37 cellular contexts compared by ENCODE assay signal in genomic region chr2:219026946-219027345, GRCh38. TPM values are rescaled to one million over a fixed set of nuclear protein-coding genes. Genes with fewer than 3 reads are reported as not detected.
"Had no signal": no experiment of that assay in that cellular context is flagged by ENCODE, and none has a peak within 500 bp of the region (broad histone marks: within the 10 kb centered on the region; RNA-seq: fewer than 3 reads in every experiment).

No MANE protein-coding gene starts in this region.

- ATAC-seq: activated CD4-positive, CD25-positive, alpha-beta regulatory T cell treated with anti-CD3 and anti-CD28 coated beads, Interleukin-2, amount 50 U/mL, for 24 hours; activated T-cell treated with anti-CD3 and anti-CD28 coated beads, Interleukin-2, amount 50 U/mL, for 72 hours; body of pancreas; PC-3; WTC11 had no signal

- H3K4me3 ChIP-seq: body of pancreas, breast epithelium, Peyer's patch, SJSA1 had no signal

- H3K9me3 Mint-ChIP-seq: activated CD4-positive, alpha-beta memory T cell treated with anti-CD3 and anti-CD28 coated beads for 36 hours; activated naive CD4-positive, alpha-beta T cell treated with anti-CD3 and anti-CD28 coated beads, Interleukin-2, amount 50 U/mL, for 24 hours; activated naive CD8-positive, alpha-beta T cell treated with anti-CD3 and anti-CD28 coated beads, Interleukin-2, amount 10 ng/mL, durations not matched to agents 7 days and 5 days; activated T-cell treated with anti-CD3 and anti-CD28 coated beads, Interleukin-2, amount 50 U/mL, for 72 hours; activated T-helper 2 cell treated with anti-CD3 and anti-CD28 coated beads, Interferon-gamma antibody, Interleukin-2, Interleukin-4, amounts not matched to agents 10 μg/mL and 5 μg/mL and 100 μg/mL, durations not matched to agents 14 hours and 24 hours and 36 hours; T-helper 1 cell treated with Interleukin-12 subunit alpha and Interleukin-12 subunit beta and Interleukin-4 antibody, amounts not matched to agents 30 μg/mL and 1 μg/mL, for 36 hours; T-helper 2 cell treated with Interferon-gamma antibody and Interleukin-4, amounts not matched to agents 5 μg/mL and 100 μg/mL, for 36 hours; WTC11 had no signal

- DNase-seq: activated CD4-positive, alpha-beta memory T cell treated with anti-CD3 and anti-CD28 coated beads for 36 hours; activated CD4-positive, alpha-beta T cell treated with anti-CD3 and anti-CD28 coated beads for 4 hours; activated CD4-positive, alpha-beta T cell treated with anti-CD3 and anti-CD28 coated beads, Interleukin-2, amount 50 U/mL, for 1 hour; activated gamma-delta T cell; activated naive CD4-positive, alpha-beta T cell treated with Interleukin-2 at 50 U/mL for 16 hours; activated naive CD8-positive, alpha-beta T cell treated with anti-CD3 and anti-CD28 coated beads, Interleukin-2, amount 10 ng/mL, durations not matched to agents 7 days and 5 days; activated T-cell treated with anti-CD3 and anti-CD28 coated beads, Interleukin-2, amount 50 U/mL, for 1 hour; activated T-cell treated with anti-CD3 and anti-CD28 coated beads, Interleukin-2, amount 50 U/mL, for 72 hours; body of pancreas; NCI-H1092 treated with DMSO at 0.1 percent for 48 hours; NCI-H1417; NCI-H146; NCI-H187; NCI-H2029 treated with DMSO at 0.1 percent for 48 hours; NCI-H2107; NCI-H2171; NCI-H510A; NCI-H526; NCI-H748 treated with DMSO at 0.1 percent for 48 hours; NK-92 treated with Interleukin-12 subunit alpha and Interleukin-12 subunit beta, amount 100 ng/mL, for 24 hours; PC-3; RPMI8226; SHP77 treated with DMSO at 0.1 percent for 48 hours; SK-N-SH had no signal

- H3K36me3 Mint-ChIP-seq: activated CD4-positive, alpha-beta memory T cell treated with anti-CD3 and anti-CD28 coated beads for 36 hours; activated naive CD4-positive, alpha-beta T cell treated with anti-CD3 and anti-CD28 coated beads, Interleukin-2, amount 50 U/mL, for 24 hours; activated naive CD8-positive, alpha-beta T cell treated with anti-CD3 and anti-CD28 coated beads, Interleukin-2, amount 10 ng/mL, durations not matched to agents 7 days and 5 days; WTC11 had no signal

- H3K9me3 ChIP-seq: body of pancreas, breast epithelium, Peyer's patch, SJSA1, SK-N-SH had no signal

- H3K36me3 ChIP-seq: breast epithelium, Peyer's patch, SJSA1 had no signal

- H3K4me1 Mint-ChIP-seq: activated naive CD4-positive, alpha-beta T cell treated with anti-CD3 and anti-CD28 coated beads, Interleukin-2, amount 50 U/mL, for 24 hours; activated naive CD8-positive, alpha-beta T cell treated with anti-CD3 and anti-CD28 coated beads, Interleukin-2, amount 10 ng/mL, durations not matched to agents 7 days and 5 days had no signal

- H3K27me3 ChIP-seq: body of pancreas, Peyer's patch had no signal

- H3K4me1 ChIP-seq: body of pancreas, breast epithelium, Peyer's patch, SJSA1 had no signal

- H3K27ac ChIP-seq: body of pancreas, breast epithelium, KMS-11, Peyer's patch, SJSA1 had no signal

- H3K4me3 Mint-ChIP-seq: activated CD4-positive, alpha-beta memory T cell treated with anti-CD3 and anti-CD28 coated beads for 36 hours; activated naive CD4-positive, alpha-beta T cell treated with anti-CD3 and anti-CD28 coated beads, Interleukin-2, amount 50 U/mL, for 24 hours; activated naive CD8-positive, alpha-beta T cell treated with anti-CD3 and anti-CD28 coated beads, Interleukin-2, amount 10 ng/mL, durations not matched to agents 7 days and 5 days; activated T-cell treated with anti-CD3 and anti-CD28 coated beads, Interleukin-2, amount 50 U/mL, for 72 hours; T-helper 1 cell treated with Interleukin-12 subunit alpha and Interleukin-12 subunit beta and Interleukin-4 antibody, amounts not matched to agents 30 μg/mL and 1 μg/mL, for 36 hours; T-helper 2 cell treated with Interferon-gamma antibody and Interleukin-4, amounts not matched to agents 5 μg/mL and 100 μg/mL, for 36 hours; WTC11 had no signal

- H3K27ac Mint-ChIP-seq: activated CD4-positive, alpha-beta memory T cell treated with anti-CD3 and anti-CD28 coated beads for 36 hours; activated naive CD4-positive, alpha-beta T cell treated with anti-CD3 and anti-CD28 coated beads, Interleukin-2, amount 50 U/mL, for 24 hours; activated naive CD8-positive, alpha-beta T cell treated with anti-CD3 and anti-CD28 coated beads, Interleukin-2, amount 10 ng/mL, durations not matched to agents 7 days and 5 days; activated T-cell treated with anti-CD3 and anti-CD28 coated beads, Interleukin-2, amount 50 U/mL, for 72 hours; activated T-helper 2 cell treated with anti-CD3 and anti-CD28 coated beads, Interferon-gamma antibody, Interleukin-2, Interleukin-4, amounts not matched to agents 10 μg/mL and 5 μg/mL and 100 μg/mL, durations not matched to agents 14 hours and 24 hours and 36 hours; T-helper 1 cell treated with Interleukin-12 subunit alpha and Interleukin-12 subunit beta and Interleukin-4 antibody, amounts not matched to agents 30 μg/mL and 1 μg/mL, for 36 hours; T-helper 2 cell treated with Interferon-gamma antibody and Interleukin-4, amounts not matched to agents 5 μg/mL and 100 μg/mL, for 36 hours; WTC11 had no signal

RNA-seq across cellular contexts. Expression of gene CFAP65, which starts 14.4 kb away (rescaled TPM):
- total RNA-seq: activated CD4-positive, alpha-beta memory T cell treated with anti-CD3 and anti-CD28 coated beads for 36 hours; activated naive CD8-positive, alpha-beta T cell treated with anti-CD3 and anti-CD28 coated beads, Interleukin-2, amount 10 ng/mL, durations not matched to agents 7 days and 5 days; activated T-cell treated with anti-CD3 and anti-CD28 coated beads, Interleukin-2, amount 50 U/mL, for 72 hours; activated T-helper 2 cell treated with anti-CD3 and anti-CD28 coated beads, Interferon-gamma antibody, Interleukin-2, Interleukin-4, amounts not matched to agents 10 μg/mL and 5 μg/mL and 100 μg/mL, durations not matched to agents 14 hours and 24 hours and 36 hours; body of pancreas; cardiac septum; LHCN-M2; SJSA1 had no signal

RNA-seq across cellular contexts. Expression of gene CRYBA2, which starts 33.7 kb away (rescaled TPM):
- total RNA-seq: activated CD4-positive, alpha-beta memory T cell treated with anti-CD3 and anti-CD28 coated beads for 36 hours; activated naive CD8-positive, alpha-beta T cell treated with anti-CD3 and anti-CD28 coated beads, Interleukin-2, amount 10 ng/mL, durations not matched to agents 7 days and 5 days; activated T-cell treated with anti-CD3 and anti-CD28 coated beads, Interleukin-2, amount 50 U/mL, for 72 hours; activated T-helper 2 cell treated with anti-CD3 and anti-CD28 coated beads, Interferon-gamma antibody, Interleukin-2, Interleukin-4, amounts not matched to agents 10 μg/mL and 5 μg/mL and 100 μg/mL, durations not matched to agents 14 hours and 24 hours and 36 hours; astrocyte; breast epithelium; cardiac septum; LHCN-M2; SJSA1; WTC11 had no signal
- polyA plus RNA-seq: SK-N-SH had no signal

RNA-seq across cellular contexts. Expression of gene IHH, which starts 33.8 kb away (rescaled TPM):
- total RNA-seq: activated naive CD8-positive, alpha-beta T cell treated with anti-CD3 and anti-CD28 coated beads, Interleukin-2, amount 10 ng/mL, durations not matched to agents 7 days and 5 days; activated T-helper 2 cell treated with anti-CD3 and anti-CD28 coated beads, Interferon-gamma antibody, Interleukin-2, Interleukin-4, amounts not matched to agents 10 μg/mL and 5 μg/mL and 100 μg/mL, durations not matched to agents 14 hours and 24 hours and 36 hours; astrocyte; cardiac septum; LHCN-M2 had no signal

RNA-seq across cellular contexts. Expression of gene FEV, which starts 42.0 kb away (rescaled TPM):
- total RNA-seq: activated CD4-positive, alpha-beta memory T cell treated with anti-CD3 and anti-CD28 coated beads for 36 hours; activated naive CD8-positive, alpha-beta T cell treated with anti-CD3 and anti-CD28 coated beads, Interleukin-2, amount 10 ng/mL, durations not matched to agents 7 days and 5 days; activated T-cell treated with anti-CD3 and anti-CD28 coated beads, Interleukin-2, amount 50 U/mL, for 72 hours; activated T-helper 2 cell treated with anti-CD3 and anti-CD28 coated beads, Interferon-gamma antibody, Interleukin-2, Interleukin-4, amounts not matched to agents 10 μg/mL and 5 μg/mL and 100 μg/mL, durations not matched to agents 14 hours and 24 hours and 36 hours; astrocyte; body of pancreas; breast epithelium; cardiac septum; LHCN-M2; SJSA1; WTC11 had no signal
